8 cellular contexts compared by ENCODE assay signal in the genomic region with DNA sequence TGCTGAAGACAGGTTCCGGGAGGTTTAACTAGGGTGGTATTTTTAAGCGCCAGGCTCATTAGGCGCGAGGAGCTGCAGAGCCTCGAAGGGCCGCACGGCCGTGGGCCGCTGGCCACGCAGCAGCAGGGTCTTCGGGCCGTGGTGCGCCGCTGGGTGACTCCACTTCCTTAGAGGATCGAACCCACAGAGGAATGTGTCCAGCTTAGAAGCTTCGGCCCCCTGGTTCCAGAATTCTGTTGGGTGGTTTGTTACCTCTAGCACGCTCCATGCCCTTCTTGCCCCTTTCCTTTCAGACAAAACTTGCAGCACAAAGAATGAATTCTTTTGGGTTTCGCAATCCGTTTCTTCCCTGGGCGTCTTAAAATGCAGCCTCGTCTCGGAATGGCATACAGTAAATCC. TPM values are rescaled to one million over a fixed set of nuclear protein-coding genes. Genes with fewer than 3 reads are reported as not detected.
DNase-seq lines count a peak whose midpoint lies in the region; ATAC-seq and TF ChIP-seq lines count a peak whose summit lies in the region.

No MANE protein-coding gene starts in this region.

- H3K4me3 ChIP-seq in AG09309 (ENCODE audit: control insufficient read depth, low read depth, low read length) (peak overlapping the region; percentile 65), SK-N-SH (ENCODE audit: low read depth in 2 of 2, low read length in 1 of 2) (peak overlapping the region; percentile 88 to 92)

- H4K20me1 ChIP-seq in SK-N-SH (ENCODE audit: insufficient read depth): peaks cover 13% of the 10 kb centered on the region; the same call in 1 of the 2 replicates

- intact Hi-C loops in natural killer cell (cut with micrococcal nuclease): loop anchor here (1.0 to 2.0 kb wide), 3 partner anchors 53 to 141 kb away; a partner anchor contains a TSS

- H3K36me3 ChIP-seq in SK-N-SH (replicated peaks in 1 of 2; ENCODE audit: control insufficient read depth in 1 of 2, insufficient read depth in 2 of 2, low read length in 1 of 2): peaks cover 19 to 25% of the 10 kb centered on the region in 2 experiments

- H3K4me2 ChIP-seq in SK-N-SH: peak overlapping the region; percentile 78

- H3K4me1 ChIP-seq in SK-N-SH (ENCODE audit: control insufficient read depth in 1 of 2, insufficient read depth in 2 of 2, low read depth in 1 of 2, low read length in 1 of 2): peaks cover 13 to 16% of the 10 kb centered on the region in 2 experiments; a peak in 3 of 4 replicates

- no peaks in the 10 kb centered on the region for H3K9me2 ChIP-seq in SK-N-SH

- peak overlapping the region; percentile 98 to 100 for H3K27ac Mint-ChIP-seq in natural killer cell

- WGBS in SK-N-SH (ENCODE audit: low lambda C conversion rate): 18% methylated on average over 14 of the region's 22 CpGs

- H3K27me3 Mint-ChIP-seq in natural killer cell (ENCODE audit: low read depth in 2 of 2): no peaks in the 10 kb centered on the region

- H3K27me3 ChIP-seq in SK-N-SH (ENCODE audit: insufficient read depth): no peaks in the 10 kb centered on the region

- H3K9me3 Mint-ChIP-seq in natural killer cell: no peaks in the 10 kb centered on the region

- no peak for TF ChIP-seq RAD21 in SK-N-SH (IDR thresholded peaks at IDR 0.05; ENCODE audit: low read length)

- DNase-seq in AG09309 (ENCODE audit: low read depth) (no peak), SK-N-SH (no peak), fibroblast of gingiva (ENCODE audit: low read depth) (peak; percentile 62), natural killer cell (no peak), DMS153 (lab: John Stamatoyannopoulos, UW) (no peak)

- H3K4me3 Mint-ChIP-seq in natural killer cell: peak overlapping the region; percentile 94

- peak; percentile 5 for ATAC-seq in GM21360 (IDR thresholded peaks at IDR 0.05; ENCODE audit: unreplicated experiment)
- ATAC-seq in natural killer cell: no peak
- no peak for ATAC-seq in HG03521 (IDR thresholded peaks at IDR 0.05; ENCODE audit: unreplicated experiment)
- no peak for ATAC-seq in GM18873 (IDR thresholded peaks at IDR 0.05; ENCODE audit: low FRiP score, unreplicated experiment)

- H3K9me3 ChIP-seq in SK-N-SH: no peaks in the 10 kb centered on the region

- POLR2A ChIA-PET in SK-N-SH (lab: Yijun Ruan, JAX): no interaction called here

- H3F3A ChIP-seq in SK-N-SH (replicated peaks; ENCODE audit: insufficient read depth): peaks cover 5% of the 10 kb centered on the region

- H3K27ac ChIP-seq in SK-N-SH (ENCODE audit: low read depth in 2 of 2, low read length in 1 of 2): peak overlapping the region; percentile 92 to 95

- no peak for TF ChIP-seq EP300 in SK-N-SH (IDR thresholded peaks at IDR 0.05; ENCODE audit: borderline replicate concordance in 1 of 2, low read depth in 1 of 2, low read length in 1 of 2)

- H2AFZ ChIP-seq in SK-N-SH (ENCODE audit: low read depth): peak overlapping the region; percentile 95

- peaks cover 41% of the 10 kb centered on the region for H3K79me2 ChIP-seq in SK-N-SH (ENCODE audit: insufficient read depth)

- TF ChIP-seq CTCF in AG09309 (IDR thresholded peaks at IDR 0.05; ENCODE audit: control insufficient read depth, insufficient read depth, low read depth, low read length, missing control alignments) (no peak), SK-N-SH (IDR thresholded peaks at IDR 0.05) (no peak), natural killer cell (IDR thresholded peaks at IDR 0.05) (no peak)

- H3K9ac ChIP-seq in SK-N-SH: peak overlapping the region; percentile 90

- H3K4me1 Mint-ChIP-seq in natural killer cell: peaks cover 29 to 34% of the 10 kb centered on the region in 2 donors

- H3K36me3 Mint-ChIP-seq in natural killer cell: no peaks in the 10 kb centered on the region

- CTCF ChIA-PET in SK-N-SH (lab: Yijun Ruan, JAX): interaction anchor here (0.6 to 2.7 kb wide), 3 partner anchors 10 to 141 kb away, joined by 3 to 8 read pairs (median 4); no protein-coding TSS in a partner anchor

TF ChIP-seq in SK-N-SH, 30 proteins besides CTCF, POLR2A, EP300 and RAD21:
- TF ChIP-seq, protein P1, sequence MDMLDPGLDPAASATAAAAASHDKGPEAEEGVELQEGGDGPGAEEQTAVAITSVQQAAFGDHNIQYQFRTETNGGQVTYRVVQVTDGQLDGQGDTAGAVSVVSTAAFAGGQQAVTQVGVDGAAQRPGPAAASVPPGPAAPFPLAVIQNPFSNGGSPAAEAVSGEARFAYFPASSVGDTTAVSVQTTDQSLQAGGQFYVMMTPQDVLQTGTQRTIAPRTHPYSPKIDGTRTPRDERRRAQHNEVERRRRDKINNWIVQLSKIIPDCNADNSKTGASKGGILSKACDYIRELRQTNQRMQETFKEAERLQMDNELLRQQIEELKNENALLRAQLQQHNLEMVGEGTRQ (IDR thresholded peaks at IDR 0.05; ENCODE audit: borderline replicate concordance, low read depth, low read length): no peak
- TF ChIP-seq, protein P2, sequence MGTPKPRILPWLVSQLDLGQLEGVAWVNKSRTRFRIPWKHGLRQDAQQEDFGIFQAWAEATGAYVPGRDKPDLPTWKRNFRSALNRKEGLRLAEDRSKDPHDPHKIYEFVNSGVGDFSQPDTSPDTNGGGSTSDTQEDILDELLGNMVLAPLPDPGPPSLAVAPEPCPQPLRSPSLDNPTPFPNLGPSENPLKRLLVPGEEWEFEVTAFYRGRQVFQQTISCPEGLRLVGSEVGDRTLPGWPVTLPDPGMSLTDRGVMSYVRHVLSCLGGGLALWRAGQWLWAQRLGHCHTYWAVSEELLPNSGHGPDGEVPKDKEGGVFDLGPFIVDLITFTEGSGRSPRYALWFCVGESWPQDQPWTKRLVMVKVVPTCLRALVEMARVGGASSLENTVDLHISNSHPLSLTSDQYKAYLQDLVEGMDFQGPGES (IDR thresholded peaks at IDR 0.05; ENCODE audit: low read depth, low read length): no peak
- TF ChIP-seq, protein P3, sequence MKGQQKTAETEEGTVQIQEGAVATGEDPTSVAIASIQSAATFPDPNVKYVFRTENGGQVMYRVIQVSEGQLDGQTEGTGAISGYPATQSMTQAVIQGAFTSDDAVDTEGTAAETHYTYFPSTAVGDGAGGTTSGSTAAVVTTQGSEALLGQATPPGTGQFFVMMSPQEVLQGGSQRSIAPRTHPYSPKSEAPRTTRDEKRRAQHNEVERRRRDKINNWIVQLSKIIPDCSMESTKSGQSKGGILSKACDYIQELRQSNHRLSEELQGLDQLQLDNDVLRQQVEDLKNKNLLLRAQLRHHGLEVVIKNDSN (IDR thresholded peaks at IDR 0.05; ENCODE audit: borderline replicate concordance, low read depth): no peak
- TF ChIP-seq, protein P4, sequence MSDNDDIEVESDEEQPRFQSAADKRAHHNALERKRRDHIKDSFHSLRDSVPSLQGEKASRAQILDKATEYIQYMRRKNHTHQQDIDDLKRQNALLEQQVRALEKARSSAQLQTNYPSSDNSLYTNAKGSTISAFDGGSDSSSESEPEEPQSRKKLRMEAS (IDR thresholded peaks at IDR 0.05; ENCODE audit: low read depth): no peak; the same call in 1 of the 2 replicates
- no peak for TF ChIP-seq MEF2A (IDR thresholded peaks at IDR 0.05; ENCODE audit: borderline replicate concordance, low read depth)
- TF ChIP-seq, protein P5, sequence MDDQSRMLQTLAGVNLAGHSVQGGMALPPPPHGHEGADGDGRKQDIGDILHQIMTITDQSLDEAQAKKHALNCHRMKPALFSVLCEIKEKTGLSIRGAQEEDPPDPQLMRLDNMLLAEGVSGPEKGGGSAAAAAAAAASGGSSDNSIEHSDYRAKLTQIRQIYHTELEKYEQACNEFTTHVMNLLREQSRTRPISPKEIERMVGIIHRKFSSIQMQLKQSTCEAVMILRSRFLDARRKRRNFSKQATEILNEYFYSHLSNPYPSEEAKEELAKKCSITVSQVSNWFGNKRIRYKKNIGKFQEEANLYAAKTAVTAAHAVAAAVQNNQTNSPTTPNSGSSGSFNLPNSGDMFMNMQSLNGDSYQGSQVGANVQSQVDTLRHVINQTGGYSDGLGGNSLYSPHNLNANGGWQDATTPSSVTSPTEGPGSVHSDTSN (IDR thresholded peaks at IDR 0.05): no peak
- TF ChIP-seq GABPA (IDR thresholded peaks at IDR 0.05; ENCODE audit: low read depth): no peak
- no peak for TF ChIP-seq JUND (IDR thresholded peaks at IDR 0.05)
- TF ChIP-seq ELF1 (IDR thresholded peaks at IDR 0.05): no peak
- no peak for TF ChIP-seq TCF12 (IDR thresholded peaks at IDR 0.05)
- TF ChIP-seq RCOR1 (IDR thresholded peaks at IDR 0.05; ENCODE audit: low read length): no peak
- no peak for TF ChIP-seq NFIC (IDR thresholded peaks at IDR 0.05; ENCODE audit: borderline replicate concordance)
- TF ChIP-seq RXRA (IDR thresholded peaks at IDR 0.05; ENCODE audit: borderline replicate concordance, low read depth): no peak

RNA-seq across cellular contexts. Expression of a gene that starts 0.8 kb away (rescaled TPM):
- polyA plus RNA-seq in SK-N-SH (2012; rRNA removed): 20.5 and 22.0 TPM in 2 replicates
- polyA plus RNA-seq in SK-N-SH (2012; cell fraction: cytosol; rRNA removed): 24.9 and 25.5 TPM in 2 replicates
- polyA plus RNA-seq in SK-N-SH (2012; cell fraction: nucleus; rRNA removed): 11.6 and 21.6 TPM in 2 replicates
- 10 to 100 TPM; 56.8 to 69.4 (median 58.1) TPM for total RNA-seq in natural killer cell

RNA-seq across cellular contexts. Expression of a gene that starts 44.0 kb away (rescaled TPM):
- not detected in 2 replicates for polyA plus RNA-seq in SK-N-SH (2012; rRNA removed)
- polyA plus RNA-seq in SK-N-SH (2012; cell fraction: cytosol; rRNA removed): not detected in 2 replicates
- not detected in 2 replicates for polyA plus RNA-seq in SK-N-SH (2012; cell fraction: nucleus; rRNA removed)
- not detected for total RNA-seq in natural killer cell

RNA-seq across cellular contexts. Expression of a gene that starts 54.0 kb away (rescaled TPM):
- 11.8 and 12.1 TPM in 2 replicates for polyA plus RNA-seq in SK-N-SH (2012; rRNA removed)
- polyA plus RNA-seq in SK-N-SH (2012; cell fraction: cytosol; rRNA removed): 15.6 and 17.2 TPM in 2 replicates
- polyA plus RNA-seq in SK-N-SH (2012; cell fraction: nucleus; rRNA removed): 9.9 and 21.0 TPM in 2 replicates
- total RNA-seq in natural killer cell: 10 to 100 TPM; 40.5 to 58.5 (median 51.3) TPM
